ENCODE assay signal across 7 cellular contexts in genomic region chr4:37734989-37735388, GRCh38.
"Had no signal": no experiment of that assay in that cellular context is flagged by ENCODE, and none has a peak within 500 bp of the region (broad histone marks: within the 10 kb centered on the region; RNA-seq: fewer than 3 reads in every experiment).

No MANE protein-coding gene starts in this region.

- H3K27ac Mint-ChIP-seq: IgD-negative memory B cell had no signal

- H3K4me3 ChIP-seq: K562 had no signal

- H3K4me2 ChIP-seq: KMS-11 had no signal

- DNase-seq: IMR-90, KG1 had no signal

- H3K9ac ChIP-seq: KMS-11 had no signal

- H3K27me3 Mint-ChIP-seq: IgD-negative memory B cell had no signal

- H3K36me3 Mint-ChIP-seq: IgD-negative memory B cell had no signal

- ATAC-seq: K562 had no signal

- H3K27ac ChIP-seq: HL-60, KMS-11 had no signal

- FAIRE-seq: HTR-8/SVneo, K562 had no signal

- H3K4me1 Mint-ChIP-seq: IgD-negative memory B cell had no signal

- H3K4me3 Mint-ChIP-seq: IgD-negative memory B cell had no signal
